ENCODE assay signal across 8 cellular contexts in the genomic region with DNA sequence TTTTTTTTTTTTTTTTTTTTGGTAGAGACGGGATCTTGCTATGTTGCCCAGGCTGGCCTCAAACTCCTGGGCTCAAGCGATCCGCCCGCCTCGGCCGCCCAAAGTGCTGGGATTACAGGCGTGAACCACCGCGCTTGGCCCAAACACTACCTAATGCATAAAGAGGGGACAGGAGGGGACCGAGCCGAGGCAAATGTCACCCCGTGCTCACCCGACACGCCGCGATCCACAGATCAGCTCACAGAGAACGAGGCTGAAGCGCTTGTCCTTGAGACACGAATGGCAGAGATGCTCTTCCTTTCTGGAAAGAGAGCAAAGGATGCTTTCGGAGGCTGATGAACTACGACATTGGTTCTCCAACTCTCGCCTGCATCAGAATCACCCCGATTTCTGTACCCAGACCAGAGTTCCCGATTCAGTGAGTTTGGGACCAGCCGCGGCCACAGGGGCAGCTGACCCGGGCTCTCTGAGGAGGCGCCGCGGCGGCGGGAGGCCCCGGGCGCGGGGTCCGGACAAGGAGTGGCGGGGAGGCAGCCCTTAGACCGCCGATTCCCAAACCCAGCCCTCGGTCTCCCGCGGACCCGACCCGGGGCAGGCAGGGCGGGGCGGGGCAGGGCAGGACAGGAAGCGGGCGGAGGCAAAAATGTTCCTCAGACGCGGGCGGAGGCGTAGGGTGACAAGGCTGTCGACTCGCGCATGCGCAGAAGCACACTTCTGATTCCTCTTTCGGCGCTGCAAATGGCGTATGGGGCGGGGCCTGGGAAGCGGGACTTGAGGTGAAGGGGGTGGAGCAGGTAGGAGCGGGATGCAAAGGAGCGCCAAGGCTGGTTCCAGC. TPM values are rescaled to one million over a fixed set of nuclear protein-coding genes. Genes with fewer than 3 reads are reported as not detected.
DNase-seq lines count a peak whose midpoint lies in the region; ATAC-seq, FAIRE-seq and TF ChIP-seq lines count a peak whose summit lies in the region.

A gene (minus strand): TSS at position 700 of the 835 bp plus-strand sequence. CDS start 4,719 bp downstream, outside the sequence.

- peak; percentile 99 for DNase-seq in DMS79 treated with DMSO at 0.1 percent for 48 hours (lab: John Stamatoyannopoulos, UW)
- DNase-seq in RCC 7860 (ENCODE audit: low spot score): peak; percentile 92
- peak; percentile 97 for DNase-seq in fibroblast of peridontal ligament (ENCODE audit: extremely low read depth)
- peak; percentile 96 for DNase-seq in natural killer cell
- DNase-seq in stimulated activated naive CD4-positive, alpha-beta T cell (lab: John Stamatoyannopoulos, UW): peak; percentile 92 to 98 (median 96)

- peaks cover 4% of the 10 kb centered on the region for H3K4me1 Mint-ChIP-seq in activated T-helper 17 cell treated with anti-CD3 and anti-CD28 coated beads, Interleukin-2, amount 50 U/mL, for 72 hours
- peaks cover 30 to 46% of the 10 kb centered on the region in 2 donors for H3K4me1 Mint-ChIP-seq in natural killer cell

- ATAC-seq in GM21825 (IDR thresholded peaks at IDR 0.05; ENCODE audit: unreplicated experiment): peak; percentile 85
- ATAC-seq in activated T-helper 17 cell treated with anti-CD3 and anti-CD28 coated beads, Interleukin-2, amount 50 U/mL, for 72 hours (replicated peaks): peak; percentile 89
- peak; percentile 89 to 95 (median 90) for ATAC-seq in natural killer cell

- peak; percentile 68 for FAIRE-seq in RCC 7860 (lab: Jason Lieb, UNC)

- H3K27ac Mint-ChIP-seq in activated T-helper 17 cell treated with anti-CD3 and anti-CD28 coated beads, Interleukin-2, amount 50 U/mL, for 72 hours: peak within 1 kb of the TSS; percentile 97
- H3K27ac Mint-ChIP-seq in natural killer cell: peak within 1 kb of the TSS; percentile 96 to 99

- peak within 1 kb of the TSS; percentile 91 for H3K4me3 Mint-ChIP-seq in activated T-helper 17 cell treated with anti-CD3 and anti-CD28 coated beads, Interleukin-2, amount 50 U/mL, for 72 hours
- H3K4me3 Mint-ChIP-seq in natural killer cell: peak within 1 kb of the TSS; percentile 89

- TF ChIP-seq CTCF in natural killer cell (IDR thresholded peaks at IDR 0.05): no peak

- H3K9me3 Mint-ChIP-seq in activated T-helper 17 cell treated with anti-CD3 and anti-CD28 coated beads, Interleukin-2, amount 50 U/mL, for 72 hours: no peaks in the 10 kb centered on the region
- H3K9me3 Mint-ChIP-seq in natural killer cell: no peaks in the 10 kb centered on the region

- no peaks in the 10 kb centered on the region for H3K27me3 Mint-ChIP-seq in activated T-helper 17 cell treated with anti-CD3 and anti-CD28 coated beads, Interleukin-2, amount 50 U/mL, for 72 hours
- H3K27me3 Mint-ChIP-seq in natural killer cell (ENCODE audit: low read depth in 2 of 2): no peaks in the 10 kb centered on the region

- peaks cover 20% of the 10 kb centered on the region for H3K36me3 Mint-ChIP-seq in activated T-helper 17 cell treated with anti-CD3 and anti-CD28 coated beads, Interleukin-2, amount 50 U/mL, for 72 hours (ENCODE audit: low read depth)
- peaks cover 9% of the 10 kb centered on the region for H3K36me3 Mint-ChIP-seq in natural killer cell

- H3K9me3 ChIP-seq in KOPT-K1 (ENCODE audit: insufficient read depth, low read length, poor library complexity, severe bottlenecking): peaks cover 2% of the 10 kb centered on the region

- peak within 1 kb of the TSS; percentile 77 for H3K27ac ChIP-seq in KOPT-K1 (ENCODE audit: low read depth, low read length, poor library complexity, severe bottlenecking)

- peaks cover 8% of the 10 kb centered on the region for H3K36me3 ChIP-seq in KOPT-K1 (ENCODE audit: insufficient read depth, low read length)

- intact Hi-C loops in natural killer cell (cut with micrococcal nuclease): loop anchor here (1.0 to 5.0 kb wide), 3 partner anchors 15 to 487 kb away; a partner anchor contains a TSS

RNA-seq across cellular contexts. Expression of the gene that starts here (rescaled TPM):
- 1 to 10 TPM; 3.7 to 8.7 TPM for total RNA-seq in activated T-helper 17 cell treated with anti-CD3 and anti-CD28 coated beads, Interleukin-2, amount 50 U/mL, for 72 hours
- 10 to 100 TPM; 13.4 to 15.3 (median 15.2) TPM for total RNA-seq in natural killer cell

Comparison
In these comparisons a context has a peak if more than half of its experiments do, and no peak if none do; other contexts are left out.
1. Peak in every context shown above with its lines: DNase-seq, ATAC-seq and H3K27ac ChIP-seq.